9 cellular contexts compared by ENCODE assay signal in the genomic region with DNA sequence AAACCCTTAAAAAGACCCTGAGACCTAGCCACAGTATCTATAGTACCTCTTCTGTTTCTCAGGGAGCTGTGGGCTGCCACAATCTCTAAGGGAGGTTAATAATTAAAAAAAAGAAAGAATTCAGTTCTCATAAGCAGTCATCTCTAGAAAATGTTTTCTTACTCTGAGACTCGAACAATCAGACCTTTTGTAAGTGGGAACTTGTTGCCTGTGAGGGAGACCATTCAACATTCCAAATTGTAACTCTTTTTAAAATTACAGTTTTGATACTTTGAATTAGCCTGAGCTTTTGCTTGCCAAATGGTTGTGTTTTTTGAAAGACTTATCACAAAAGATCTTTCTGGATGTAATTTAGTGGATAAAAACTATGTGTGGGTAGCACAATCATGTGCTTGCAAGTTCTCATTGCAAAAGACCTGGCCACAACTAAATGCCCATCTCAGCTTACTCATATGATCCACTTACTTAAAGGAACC.
DNase-seq lines count a peak whose midpoint lies in the region; ATAC-seq lines count a peak whose summit lies in the region.
"Had no signal": no experiment of that assay in that cellular context is flagged by ENCODE, and none has a peak within 500 bp of the region (broad histone marks: within the 10 kb centered on the region; RNA-seq: fewer than 3 reads in every experiment).

No MANE protein-coding gene starts in this region.

- H3K27me3 ChIP-seq in adipocyte (replicated peaks; ENCODE audit: control insufficient read depth, insufficient read depth, low read length) = no peaks in the 10 kb centered on the region

- peaks cover 92% of the 10 kb centered on the region for H3K4me1 ChIP-seq in adipocyte (ENCODE audit: control insufficient read depth, insufficient read depth, low read length)

- H3K9ac ChIP-seq in adipocyte (ENCODE audit: low read length) = peak overlapping the region; percentile 81

- no peaks in the 10 kb centered on the region for H3K36me3 ChIP-seq in adipocyte (ENCODE audit: control insufficient read depth, insufficient read depth, low read length, severe bottlenecking)

- peak; percentile 85 for ATAC-seq in GM18870 (IDR thresholded peaks at IDR 0.05; ENCODE audit: unreplicated experiment)
- peak; percentile 72 for ATAC-seq in HG02763 (IDR thresholded peaks at IDR 0.05; ENCODE audit: unreplicated experiment)

- no peaks in the 10 kb centered on the region for H3K9me3 ChIP-seq in adipocyte (ENCODE audit: control insufficient read depth, low read length)

- peak; percentile 84 for DNase-seq in adipocyte (ENCODE audit: low read depth)
- peak; percentile 72 for DNase-seq in skeletal muscle cell (ENCODE audit: low read depth)
- DNase-seq in NCI-H2081 (lab: John Stamatoyannopoulos, UW) = no peak
- no peak for DNase-seq in NCI-H510A (lab: John Stamatoyannopoulos, UW)
- no peak for DNase-seq in activated naive CD4-positive, alpha-beta T cell (lab: John Stamatoyannopoulos, UW)
- no peak for DNase-seq in NCI-H1694 treated with DMSO at 0.1 percent for 48 hours (lab: John Stamatoyannopoulos, UW)
- DNase-seq: activated CD4-positive, alpha-beta T cell treated with anti-CD3 and anti-CD28 coated beads, Interleukin-2, amount 10 ng/mL, durations not matched to agents 7 days and 5 days had no signal

- no peak overlapping the region for H3K4me3 ChIP-seq in adipocyte (ENCODE audit: low read length)
- H3K4me3 ChIP-seq in skeletal muscle cell (ENCODE audit: low read depth, low read length) = no peak overlapping the region

Comparison
In these comparisons a context has a peak if more than half of its experiments do, and no peak if none do; other contexts are left out.
1. DNase-seq: peak in adipocyte (single experiment) and skeletal muscle cell (single experiment); none in NCI-H2081 (0 of 2), NCI-H510A (single experiment), activated naive CD4-positive, alpha-beta T cell (0 of 4) and NCI-H1694 treated with DMSO at 0.1 percent for 48 hours (single experiment).